Comparison of ENCODE assay signal across 8 cellular contexts in genomic region chr14:99603471-99603933, GRCh38. TPM values are rescaled to one million over a fixed set of nuclear protein-coding genes. Genes with fewer than 3 reads are reported as not detected.
DNase-seq lines count a peak whose midpoint lies in the region; ATAC-seq, FAIRE-seq and TF ChIP-seq lines count a peak whose summit lies in the region.

No MANE protein-coding gene starts in this region.

- H3K27ac ChIP-seq in CD4-positive, alpha-beta T cell (ENCODE audit: low read depth, low read length) = no peak overlapping the region
- no peak overlapping the region for H3K27ac ChIP-seq in SJSA1
- H3K27ac ChIP-seq in astrocyte (ENCODE audit: low read depth, low read length) = no peak overlapping the region

- no peak for TF ChIP-seq CTCF in CD4-positive, alpha-beta T cell (IDR thresholded peaks at IDR 0.05)
- TF ChIP-seq CTCF in astrocyte (IDR thresholded peaks at IDR 0.05; ENCODE audit: insufficient read depth, low read depth, low read length) = no peak

- H3K4me1 Mint-ChIP-seq in CD4-positive, alpha-beta T cell (ENCODE audit: low read depth) = peaks cover 41% of the 10 kb centered on the region
- peaks cover 14% of the 10 kb centered on the region for H3K4me1 Mint-ChIP-seq in astrocyte (ENCODE audit: low read depth, unreplicated experiment)
- H3K4me1 Mint-ChIP-seq in stimulated activated effector memory CD8-positive, alpha-beta T cell treated with anti-CD3 and anti-CD28 coated beads, Interleukin-12 subunit alpha, Interleukin-12 subunit beta, amount 100 ng/mL, for 72 hours = peaks cover 29% of the 10 kb centered on the region

- peaks cover 53% of the 10 kb centered on the region for H3K79me2 ChIP-seq in astrocyte (ENCODE audit: insufficient read depth, low read length)

- ATAC-seq in CD4-positive, alpha-beta T cell (ENCODE audit: poor library complexity) = peak; percentile 4
- ATAC-seq in HG02642 (IDR thresholded peaks at IDR 0.05; ENCODE audit: poor library complexity, unreplicated experiment) (peak; percentile 1), left lobe of liver (no peak)
- peak; percentile 33 for ATAC-seq in stimulated activated effector memory CD8-positive, alpha-beta T cell treated with anti-CD3 and anti-CD28 coated beads, Interleukin-12 subunit alpha, Interleukin-12 subunit beta, amount 100 ng/mL, for 72 hours

- no peaks in the 10 kb centered on the region for H3K27me3 ChIP-seq in CD4-positive, alpha-beta T cell (ENCODE audit: control insufficient read depth, insufficient read depth, low read length)
- no peaks in the 10 kb centered on the region for H3K27me3 ChIP-seq in SJSA1 (replicated peaks)
- H3K27me3 ChIP-seq in astrocyte (ENCODE audit: insufficient read depth, low read length) = no peaks in the 10 kb centered on the region

- no peaks in the 10 kb centered on the region for H3K27me3 Mint-ChIP-seq in CD4-positive, alpha-beta T cell
- peaks cover 19% of the 10 kb centered on the region for H3K27me3 Mint-ChIP-seq in astrocyte (ENCODE audit: low read depth, unreplicated experiment)

- CTCF ChIA-PET in CD4-positive, alpha-beta T cell (lab: Charles Lee) = interaction anchor here (0.9 kb wide), 1 partner anchor 85 kb away, joined by 3 read pairs; no protein-coding TSS in a partner anchor

- FAIRE-seq in astrocyte (lab: Jason Lieb, UNC) = no peak

- POLR2A ChIA-PET in CD4-positive, alpha-beta T cell (lab: Charles Lee) = interaction anchor here (0.6 to 4.1 kb wide), 7 partner anchors 9 to 868 kb away, joined by 3 to 66 read pairs (median 17); partner anchors contain the start of genes CCNK, CYP46A1 and SETD3

- no peak overlapping the region for H3K9ac ChIP-seq in astrocyte (ENCODE audit: low read length)

- no peaks in the 10 kb centered on the region for H3K9me3 ChIP-seq in CD4-positive, alpha-beta T cell (ENCODE audit: control insufficient read depth, low read length)
- H3K9me3 ChIP-seq in SJSA1 (replicated peaks) (0 out of 2 replicates have a peak, but pooled peaks cover 3% of the 10 kb centered on the region), astrocyte (ENCODE audit: insufficient read depth, low read depth, low read length) (no peaks in the 10 kb centered on the region)

- intact Hi-C loops in CD4-positive, alpha-beta T cell (cut with DNase I, micrococcal nuclease) = loop anchor here (5.0 to 10.0 kb wide), 2 partner anchors 121 to 771 kb away; partner anchors contain the start of genes CCNK (in 1 of the 2), SETD3 (in 1 of the 2) and WDR25 (in 1 of the 2)

- no peak overlapping the region for H3K4me3 Mint-ChIP-seq in CD4-positive, alpha-beta T cell
- H3K4me3 Mint-ChIP-seq in astrocyte (ENCODE audit: unreplicated experiment) = no peak overlapping the region
- H3K4me3 Mint-ChIP-seq in stimulated activated effector memory CD8-positive, alpha-beta T cell treated with anti-CD3 and anti-CD28 coated beads, Interleukin-12 subunit alpha, Interleukin-12 subunit beta, amount 100 ng/mL, for 72 hours = peak overlapping the region; percentile 22

- H2AFZ ChIP-seq in astrocyte (ENCODE audit: low read depth, low read length) = peak overlapping the region; percentile 82

- H3K4me2 ChIP-seq in astrocyte (ENCODE audit: low read length) = peak overlapping the region; percentile 84

- DNase-seq in CD4-positive, alpha-beta T cell = peak; percentile 19 to 54 (median 46)
- DNase-seq in SJSA1 (ENCODE audit: low read depth in 1 of 2, low spot score in 2 of 2) (peak in 1 of 2 experiments; percentile 45), astrocyte (ENCODE audit: low read depth) (peak; percentile 41), left lobe of liver (ENCODE audit: low spot score) (peak; percentile 58), iPS-NIHi7 (ENCODE audit: extremely low spot score) (no peak), A172 (ENCODE audit: low spot score) (no peak)
- DNase-seq in stimulated activated effector memory CD8-positive, alpha-beta T cell treated with anti-CD3 and anti-CD28 coated beads, Interleukin-12 subunit alpha, Interleukin-12 subunit beta, amount 100 ng/mL, for 72 hours (ENCODE audit: low spot score in 2 of 2) = peak; percentile 40 to 77

- H3K36me3 Mint-ChIP-seq in CD4-positive, alpha-beta T cell (ENCODE audit: low read depth) = no peaks in the 10 kb centered on the region
- H3K36me3 Mint-ChIP-seq in astrocyte (ENCODE audit: low read depth, unreplicated experiment) = no peaks in the 10 kb centered on the region
- no peaks in the 10 kb centered on the region for H3K36me3 Mint-ChIP-seq in stimulated activated effector memory CD8-positive, alpha-beta T cell treated with anti-CD3 and anti-CD28 coated beads, Interleukin-12 subunit alpha, Interleukin-12 subunit beta, amount 100 ng/mL, for 72 hours

- peaks cover 44% of the 10 kb centered on the region for H3K4me1 ChIP-seq in SJSA1 (replicated peaks)
- H3K4me1 ChIP-seq in astrocyte (ENCODE audit: insufficient read depth, low read length) = peaks cover 30% of the 10 kb centered on the region

- H3K27ac Mint-ChIP-seq in CD4-positive, alpha-beta T cell = no peak overlapping the region
- H3K27ac Mint-ChIP-seq in astrocyte (ENCODE audit: unreplicated experiment) = no peak overlapping the region
- no peak overlapping the region for H3K27ac Mint-ChIP-seq in stimulated activated effector memory CD8-positive, alpha-beta T cell treated with anti-CD3 and anti-CD28 coated beads, Interleukin-12 subunit alpha, Interleukin-12 subunit beta, amount 100 ng/mL, for 72 hours

- H4K20me1 ChIP-seq in astrocyte (ENCODE audit: insufficient read depth, low read length) = peaks cover 45% of the 10 kb centered on the region

- peaks cover 26% of the 10 kb centered on the region for H3K36me3 ChIP-seq in SJSA1
- H3K36me3 ChIP-seq in astrocyte (ENCODE audit: insufficient read depth, low read length) = no peaks in the 10 kb centered on the region

- H3K9me3 Mint-ChIP-seq in CD4-positive, alpha-beta T cell = no peaks in the 10 kb centered on the region
- no peaks in the 10 kb centered on the region for H3K9me3 Mint-ChIP-seq in astrocyte (ENCODE audit: unreplicated experiment)
- no peaks in the 10 kb centered on the region for H3K9me3 Mint-ChIP-seq in stimulated activated effector memory CD8-positive, alpha-beta T cell treated with anti-CD3 and anti-CD28 coated beads, Interleukin-12 subunit alpha, Interleukin-12 subunit beta, amount 100 ng/mL, for 72 hours

- H3K4me3 ChIP-seq in SJSA1 (peak overlapping the region; percentile 65), astrocyte (ENCODE audit: insufficient read depth, low read depth, low read length) (peak overlapping the region; percentile 50)

RNA-seq across cellular contexts. Expression of gene CCDC85C, which starts 0.5 kb away (rescaled TPM):
- 1 to 10 TPM; 5.8 to 7.5 TPM for total RNA-seq in CD4-positive, alpha-beta T cell
- 14.5 and 25.8 TPM in 2 replicates for total RNA-seq in SJSA1 (2014; rRNA removed; shearing (Covaris generic))
- total RNA-seq in astrocyte (8.4 and 16.6 TPM in 2 replicates), left lobe of liver (25.0 TPM)
- total RNA-seq in A172 (2014; rRNA removed; shearing (Covaris generic)) = 49.6 and 84.9 TPM in 2 replicates

RNA-seq across cellular contexts. Expression of gene HHIPL1, which starts 41.4 kb away (rescaled TPM):
- total RNA-seq in CD4-positive, alpha-beta T cell = not detected
- 0.42 TPM in 1 of 2 replicates, not detected in the other for total RNA-seq in SJSA1 (2014; rRNA removed; shearing (Covaris generic))
- total RNA-seq in astrocyte (0.86 and 1.1 TPM in 2 replicates), left lobe of liver (0.96 TPM)
- not detected in 2 replicates for total RNA-seq in A172 (2014; rRNA removed; shearing (Covaris generic))

Comparison
In these comparisons a context has a peak if more than half of its experiments do, and no peak if none do; other contexts are left out.
1. DNase-seq: peak in CD4-positive, alpha-beta T cell (10 of 10), astrocyte (single experiment), left lobe of liver (single experiment) and stimulated activated effector memory CD8-positive, alpha-beta T cell treated with anti-CD3 and anti-CD28 coated beads, Interleukin-12 subunit alpha, Interleukin-12 subunit beta, amount 100 ng/mL, for 72 hours (2 of 2); none in iPS-NIHi7 (single experiment) and A172 (single experiment).